2 cellular contexts compared by ENCODE assay signal in the genomic region with DNA sequence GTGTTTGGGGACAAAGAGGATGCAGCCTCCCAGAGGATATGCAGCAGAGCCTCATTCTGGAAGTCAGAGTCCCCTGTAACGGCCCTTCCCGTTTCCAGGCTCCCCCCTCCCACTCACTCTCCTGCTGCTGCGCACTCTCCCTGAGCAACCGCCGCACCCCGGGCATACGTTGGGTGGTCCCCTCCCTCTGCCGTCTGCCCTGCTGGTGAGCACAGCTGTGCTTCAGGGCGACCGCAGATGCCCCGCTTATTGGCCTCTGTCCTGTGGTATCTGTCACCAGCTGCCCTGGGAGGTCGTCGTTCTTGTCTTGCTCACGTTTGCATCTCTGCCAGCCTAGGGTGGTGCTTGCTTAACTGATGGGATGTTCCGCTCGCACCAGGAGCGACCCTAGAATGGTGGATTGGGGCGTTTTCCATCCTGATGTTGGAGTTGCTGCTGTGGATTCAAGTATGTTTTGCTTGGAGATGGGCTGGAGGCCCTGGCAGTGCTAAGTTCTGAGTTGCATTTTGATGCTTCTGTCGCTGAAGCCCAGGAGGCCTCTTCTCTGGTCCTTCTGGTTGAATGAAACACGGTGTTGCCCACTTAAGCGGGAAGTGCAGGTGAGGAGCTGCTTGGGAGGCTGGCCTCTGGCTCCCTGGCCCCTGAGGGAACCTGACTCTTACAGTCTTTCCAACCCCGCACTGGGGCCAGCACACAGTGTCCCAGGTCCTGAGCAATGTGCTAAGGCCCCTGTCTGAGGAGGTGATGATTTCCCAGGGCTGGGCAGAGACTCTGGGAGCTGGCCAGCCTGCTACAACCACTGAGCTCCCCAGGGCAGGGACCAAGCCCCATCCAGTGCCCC.
A peak's percentile ranks its signal among the peaks of the same experiment; 100 is the strongest.
TF ChIP-seq lines count a peak whose summit lies in the region.

No MANE protein-coding gene starts in this region.

TF ChIP-seq in SK-N-SH, 30 proteins besides CTCF, POLR2A, EP300 and RAD21 (continued from another document):
- TF ChIP-seq GATA2 (CRISPR knock-in tag; IDR thresholded peaks at IDR 0.05) (peak; percentile 30), MEF2A (IDR thresholded peaks at IDR 0.05; ENCODE audit: borderline replicate concordance, low read depth) (no peak), NFIC (IDR thresholded peaks at IDR 0.05; ENCODE audit: borderline replicate concordance) (no peak), RXRA (IDR thresholded peaks at IDR 0.05; ENCODE audit: borderline replicate concordance, low read depth) (no peak), EZH2phosphoT487 (IDR thresholded peaks at IDR 0.05; ENCODE audit: borderline replicate concordance, low read depth) (no peak), SMC3 (IDR thresholded peaks at IDR 0.05; ENCODE audit: low read depth, low read length) (no peak), FOXJ3 (CRISPR knock-in tag; IDR thresholded peaks at IDR 0.05) (0 out of 2 replicates have a peak, but pooled peaks have one; percentile 14)
- TF ChIP-seq, protein P1, sequence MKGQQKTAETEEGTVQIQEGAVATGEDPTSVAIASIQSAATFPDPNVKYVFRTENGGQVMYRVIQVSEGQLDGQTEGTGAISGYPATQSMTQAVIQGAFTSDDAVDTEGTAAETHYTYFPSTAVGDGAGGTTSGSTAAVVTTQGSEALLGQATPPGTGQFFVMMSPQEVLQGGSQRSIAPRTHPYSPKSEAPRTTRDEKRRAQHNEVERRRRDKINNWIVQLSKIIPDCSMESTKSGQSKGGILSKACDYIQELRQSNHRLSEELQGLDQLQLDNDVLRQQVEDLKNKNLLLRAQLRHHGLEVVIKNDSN (IDR thresholded peaks at IDR 0.05; ENCODE audit: borderline replicate concordance, low read depth): no peak
TF ChIP-seq in SK-N-SH: peak in this region for 2.

TF ChIP-seq in SK-N-SH treated with all-trans-retinoic acid at 6 μM for 48 hours, 23 proteins besides CTCF, POLR2A, EP300 and RAD21 (continued from another document):
- TF ChIP-seq, protein P2, sequence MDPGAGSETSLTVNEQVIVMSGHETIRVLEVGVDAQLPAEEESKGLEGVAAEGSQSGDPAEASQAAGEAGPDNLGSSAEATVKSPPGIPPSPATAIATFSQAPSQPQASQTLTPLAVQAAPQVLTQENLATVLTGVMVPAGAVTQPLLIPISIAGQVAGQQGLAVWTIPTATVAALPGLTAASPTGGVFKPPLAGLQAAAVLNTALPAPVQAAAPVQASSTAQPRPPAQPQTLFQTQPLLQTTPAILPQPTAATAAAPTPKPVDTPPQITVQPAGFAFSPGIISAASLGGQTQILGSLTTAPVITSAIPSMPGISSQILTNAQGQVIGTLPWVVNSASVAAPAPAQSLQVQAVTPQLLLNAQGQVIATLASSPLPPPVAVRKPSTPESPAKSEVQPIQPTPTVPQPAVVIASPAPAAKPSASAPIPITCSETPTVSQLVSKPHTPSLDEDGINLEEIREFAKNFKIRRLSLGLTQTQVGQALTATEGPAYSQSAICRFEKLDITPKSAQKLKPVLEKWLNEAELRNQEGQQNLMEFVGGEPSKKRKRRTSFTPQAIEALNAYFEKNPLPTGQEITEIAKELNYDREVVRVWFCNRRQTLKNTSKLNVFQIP (CRISPR knock-in tag; IDR thresholded peaks at IDR 0.05; ENCODE audit: borderline replicate concordance, low read depth): no peak
- no peak for TF ChIP-seq TOX (CRISPR knock-in tag; IDR thresholded peaks at IDR 0.05; ENCODE audit: borderline replicate concordance)
- TF ChIP-seq SNAI2 (CRISPR knock-in tag; IDR thresholded peaks at IDR 0.05): no peak
